ENCODE assay signal across 8 cellular contexts in the genomic region with DNA sequence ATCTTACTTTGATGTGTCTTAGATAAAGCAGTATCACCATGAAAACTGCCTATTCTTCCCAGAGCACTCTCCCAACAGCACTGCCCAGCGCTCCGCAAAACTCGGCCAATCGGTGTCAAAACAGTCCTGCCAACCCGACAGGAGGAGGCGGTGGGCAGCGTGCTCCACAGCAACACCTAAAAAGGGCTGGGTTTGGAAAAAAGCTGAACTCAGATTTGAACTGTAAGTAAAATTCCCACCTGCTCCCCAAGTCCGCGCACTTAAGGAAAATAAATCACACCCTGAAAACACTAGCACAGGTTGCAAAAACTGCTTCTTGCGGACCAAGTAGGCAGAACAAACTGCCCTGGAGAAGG. TPM values are rescaled to one million over a fixed set of nuclear protein-coding genes. Genes with fewer than 3 reads are reported as not detected.
DNase-seq lines count a peak whose midpoint lies in the region; ATAC-seq and TF ChIP-seq lines count a peak whose summit lies in the region.

No MANE protein-coding gene starts in this region.

- ATAC-seq in GM21367 (IDR thresholded peaks at IDR 0.05; ENCODE audit: unreplicated experiment): peak; percentile 21
- no peak for ATAC-seq in activated B cell treated with CpG ODN at 0.5 μM for 24 hours (ENCODE audit: low read depth)
- ATAC-seq in natural killer cell: no peak

- H3K27me3 Mint-ChIP-seq in activated B cell treated with CpG ODN at 0.5 μM for 24 hours: no peaks in the 10 kb centered on the region
- peaks cover 0 to 2% of the 10 kb centered on the region in 2 donors for H3K27me3 Mint-ChIP-seq in natural killer cell (ENCODE audit: low read depth in 2 of 2)

- CTCF ChIA-PET in activated B cell treated with CpG ODN at 0.5 μM for 24 hours (lab: Charles Lee): interaction anchor here (2.4 kb wide), 1 partner anchor 60 kb away, joined by 15 read pairs; the partner anchor contains the start of gene CAPRIN2

- intact Hi-C loops in activated B cell treated with CpG ODN at 0.5 μM for 24 hours (cut with micrococcal nuclease) (loop anchor here (1.0 to 5.0 kb wide), 4 partner anchors 60 to 1314 kb away; partner anchors contain the start of genes DDX11 and ERGIC2), natural killer cell (cut with micrococcal nuclease) (loop anchor here (1.0 kb wide), 3 partner anchors 59 to 1314 kb away; partner anchors contain the start of genes CAPRIN2 and ERGIC2)

- H3K36me3 Mint-ChIP-seq in activated B cell treated with CpG ODN at 0.5 μM for 24 hours (ENCODE audit: low read depth): peaks cover 13% of the 10 kb centered on the region
- H3K36me3 Mint-ChIP-seq in natural killer cell: no peaks in the 10 kb centered on the region

- POLR2A ChIA-PET in activated B cell treated with CpG ODN at 0.5 μM for 24 hours (lab: Charles Lee): interaction anchor here (1.4 to 2.3 kb wide), 3 partner anchors 59 to 1314 kb away, joined by 3 to 31 read pairs (median 4); partner anchors contain the start of genes CAPRIN2 and ERGIC2

- H3K4me1 Mint-ChIP-seq in activated B cell treated with CpG ODN at 0.5 μM for 24 hours (peaks cover 39% of the 10 kb centered on the region), natural killer cell (peaks cover 33 to 38% of the 10 kb centered on the region in 2 donors)

- H3K27ac Mint-ChIP-seq in activated B cell treated with CpG ODN at 0.5 μM for 24 hours (peak overlapping the region; percentile 74), natural killer cell (peak overlapping the region; percentile 65 to 94)

- H3K9me3 Mint-ChIP-seq in activated B cell treated with CpG ODN at 0.5 μM for 24 hours (no peaks in the 10 kb centered on the region), natural killer cell (no peaks in the 10 kb centered on the region)

- H3K4me3 Mint-ChIP-seq in activated B cell treated with CpG ODN at 0.5 μM for 24 hours: peak overlapping the region; percentile 98
- H3K4me3 Mint-ChIP-seq in natural killer cell: peak overlapping the region; percentile 93

- no peak for TF ChIP-seq CTCF in activated B cell treated with CpG ODN at 0.5 μM for 24 hours (IDR thresholded peaks at IDR 0.05)
- no peak for TF ChIP-seq CTCF in natural killer cell (IDR thresholded peaks at IDR 0.05)

- DNase-seq in D341Med (ENCODE audit: low spot score) (peak; percentile 62), Kasumi-1 (lab: John Stamatoyannopoulos, UW) (peak; percentile 12 to 29), activated B cell treated with CpG ODN at 0.5 μM for 24 hours (no peak), fibroblast of peridontal ligament (ENCODE audit: extremely low read depth) (peak; percentile 33), natural killer cell (no peak), SKM-1 treated with dmso at 0.1 percent for 144 hours (lab: John Stamatoyannopoulos, UW; ENCODE audit: unreplicated experiment) (no peak)
- no peak for DNase-seq in stimulated activated naive CD4-positive, alpha-beta T cell treated with Interleukin-2 at 50 U/mL for 16 hours (lab: John Stamatoyannopoulos, UW)

RNA-seq across cellular contexts. Expression of gene IPO8, which starts 0.7 kb away (rescaled TPM):
- total RNA-seq in activated B cell treated with CpG ODN at 0.5 μM for 24 hours (52.0 and 55.4 TPM in 2 replicates), natural killer cell (10 to 100 TPM; 42.6 to 54.8 (median 49.2) TPM)

RNA-seq across cellular contexts. Expression of gene CAPRIN2, which starts 59.8 kb away (rescaled TPM):
- total RNA-seq in activated B cell treated with CpG ODN at 0.5 μM for 24 hours: 17.5 and 18.7 TPM in 2 replicates
- 10 to 100 TPM; 38.1 to 53.2 (median 38.7) TPM for total RNA-seq in natural killer cell

Comparison
In these comparisons a context has a peak if more than half of its experiments do, and no peak if none do; other contexts are left out.
1. DNase-seq: peak in D341Med (single experiment), Kasumi-1 (2 of 2) and fibroblast of peridontal ligament (single experiment); none in activated B cell treated with CpG ODN at 0.5 μM for 24 hours (single experiment), natural killer cell (single experiment), stimulated activated naive CD4-positive, alpha-beta T cell treated with Interleukin-2 at 50 U/mL for 16 hours (single experiment) and SKM-1 treated with dmso at 0.1 percent for 144 hours (single experiment).